Comparison of ENCODE assay signal across 8 cellular contexts in the genomic region with DNA sequence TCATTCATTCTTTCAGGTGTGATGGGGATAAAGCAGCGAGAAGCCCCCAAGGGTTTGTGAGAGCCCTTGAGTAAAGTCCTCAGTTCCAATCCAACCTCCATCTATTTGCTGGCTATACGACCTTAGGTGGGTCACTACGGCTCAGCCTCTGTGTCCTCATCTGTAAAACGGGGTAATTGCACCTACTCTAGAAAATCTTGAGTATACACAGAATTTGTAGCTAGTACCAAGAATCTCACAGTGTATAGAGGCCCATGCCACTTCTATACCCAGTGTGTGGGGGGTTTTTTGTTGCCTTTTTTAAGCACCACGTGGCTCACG. TPM values are rescaled to one million over a fixed set of nuclear protein-coding genes. Genes with fewer than 3 reads are reported as not detected.
DNase-seq lines count a peak whose midpoint lies in the region; ATAC-seq, FAIRE-seq and TF ChIP-seq lines count a peak whose summit lies in the region.

No MANE protein-coding gene starts in this region.

- DNase-seq in DND-41 (no peak), HL-60 (ENCODE audit: low read depth in 1 of 2, low spot score in 1 of 2) (no peak), choroid plexus epithelial cell (ENCODE audit: low read depth) (no peak), neural progenitor cell (ENCODE audit: low spot score) (no peak), SHP77 (lab: John Stamatoyannopoulos, UW) (no peak), amniotic stem cell (lab: John Stamatoyannopoulos, UW) (no peak), GM19239 (ENCODE audit: insufficient read length, low spot score) (no peak), NCI-H82 (lab: John Stamatoyannopoulos, UW) (no peak)

- no peaks in the 10 kb centered on the region for H3K27me3 Mint-ChIP-seq in neural progenitor cell (ENCODE audit: insufficient read depth, low read depth)

- no peaks in the 10 kb centered on the region for H3K9me3 ChIP-seq in DND-41 (ENCODE audit: insufficient read depth, low read length, severe bottlenecking)
- no peaks in the 10 kb centered on the region for H3K9me3 ChIP-seq in neural progenitor cell (ENCODE audit: low read depth)

- H3K79me2 ChIP-seq in DND-41 (ENCODE audit: insufficient read depth, low read length), result peaks cover 50% of the 10 kb centered on the region
- peaks cover 45% of the 10 kb centered on the region for H3K79me2 ChIP-seq in neural progenitor cell (ENCODE audit: low read depth)

- no peak overlapping the region for H3K27ac Mint-ChIP-seq in neural progenitor cell

- H3K4me2 ChIP-seq in DND-41 (ENCODE audit: insufficient read depth, low read length) (peak overlapping the region; percentile 86), neural progenitor cell (peak overlapping the region; percentile 54)

- peaks cover 11% of the 10 kb centered on the region for H3K4me1 Mint-ChIP-seq in neural progenitor cell

- H3K27me3 ChIP-seq in DND-41 (ENCODE audit: insufficient read depth, low read length, poor library complexity) (no peaks in the 10 kb centered on the region), HL-60 (ENCODE audit: insufficient read depth, poor library complexity, severe bottlenecking) (no peaks in the 10 kb centered on the region), neural progenitor cell (no peaks in the 10 kb centered on the region)

- H3K9ac ChIP-seq in DND-41 (ENCODE audit: low read depth, low read length) (peak overlapping the region; percentile 94), neural progenitor cell (no peak overlapping the region)

- H4K20me1 ChIP-seq in DND-41 (ENCODE audit: insufficient read depth, low read length), result peaks cover 32% of the 10 kb centered on the region
- H4K20me1 ChIP-seq in neural progenitor cell (ENCODE audit: low read depth), result peaks cover 27% of the 10 kb centered on the region

- ATAC-seq in DND-41 (ENCODE audit: insufficient read depth, low read depth), result no peak; the same call in 2 of the 3 replicates

- H2AFZ ChIP-seq in DND-41 (ENCODE audit: low read depth, low read length) (peak overlapping the region; percentile 84), neural progenitor cell (replicated peaks) (peak overlapping the region; percentile 2)

- peaks cover 39% of the 10 kb centered on the region for H3K36me3 ChIP-seq in DND-41 (ENCODE audit: insufficient read depth, low read length)
- no peaks in the 10 kb centered on the region for H3K36me3 ChIP-seq in neural progenitor cell

- H3K36me3 Mint-ChIP-seq in neural progenitor cell, result no peaks in the 10 kb centered on the region

- TF ChIP-seq CTCF in DND-41 (IDR thresholded peaks at IDR 0.05; ENCODE audit: borderline replicate concordance, extremely low read depth, low read length, poor library complexity, severe bottlenecking), result no peak
- no peak for TF ChIP-seq CTCF in HL-60 (IDR thresholded peaks at IDR 0.05; ENCODE audit: insufficient read depth, low read length)
- TF ChIP-seq CTCF in choroid plexus epithelial cell (conservative IDR thresholded peaks at IDR 0.05; ENCODE audit: low read depth, low read length), result no peak
- TF ChIP-seq CTCF in neural progenitor cell (IDR thresholded peaks at IDR 0.05), result no peak

- peaks cover 2% of the 10 kb centered on the region for H3F3A ChIP-seq in neural progenitor cell (ENCODE audit: low read depth)

- H3K4me3 ChIP-seq in DND-41 (ENCODE audit: low read depth in 1 of 2, low read length in 2 of 2), result peak overlapping the region; percentile 13 to 77; a peak in 3 of 4 replicates
- H3K4me3 ChIP-seq in HL-60 (replicated peaks; ENCODE audit: insufficient read depth, low read length), result peak overlapping the region; percentile 95
- H3K4me3 ChIP-seq in choroid plexus epithelial cell (ENCODE audit: low read depth, low read length), result peak overlapping the region; percentile 92
- H3K4me3 ChIP-seq in neural progenitor cell, result peak overlapping the region; percentile 67

- peaks cover 36% of the 10 kb centered on the region for H3K4me1 ChIP-seq in DND-41 (ENCODE audit: insufficient read depth, low read length)
- H3K4me1 ChIP-seq in neural progenitor cell, result peaks cover 3% of the 10 kb centered on the region

- FAIRE-seq in GM19239 (lab: Jason Lieb, UNC), result no peak

- H3K27ac ChIP-seq in DND-41 (ENCODE audit: low read length) (peak overlapping the region; percentile 82), HL-60 (replicated peaks) (peak overlapping the region; percentile 99), neural progenitor cell (no peak overlapping the region)

- no peaks in the 10 kb centered on the region for H3K9me3 Mint-ChIP-seq in neural progenitor cell

- peak overlapping the region; percentile 98 for H3K4me3 Mint-ChIP-seq in neural progenitor cell

RNA-seq across cellular contexts. Expression of a gene that starts 0.4 kb away (rescaled TPM):
- 203 and 204 TPM in 2 replicates for total RNA-seq in neural progenitor cell (ENCODE audit: low replicate concordance)

RNA-seq across cellular contexts. Expression of a gene that starts 36.0 kb away (rescaled TPM):
- total RNA-seq in neural progenitor cell (ENCODE audit: low replicate concordance), result 8.5 and 18.8 TPM in 2 replicates

RNA-seq across cellular contexts. Expression of a gene that starts 56.9 kb away (rescaled TPM):
- 22.5 and 57.4 TPM in 2 replicates for total RNA-seq in neural progenitor cell (ENCODE audit: low replicate concordance)

Comparison
In these comparisons a context has a peak if more than half of its experiments do, and no peak if none do; other contexts are left out.
1. H3K4me3 ChIP-seq: peak in every context shown above with its lines; median percentile 95 in HL-60; 92 in choroid plexus epithelial cell; 67 in neural progenitor cell; 45 in DND-41.